Comparison of ENCODE assay signal across 16 cellular contexts in the genomic region with DNA sequence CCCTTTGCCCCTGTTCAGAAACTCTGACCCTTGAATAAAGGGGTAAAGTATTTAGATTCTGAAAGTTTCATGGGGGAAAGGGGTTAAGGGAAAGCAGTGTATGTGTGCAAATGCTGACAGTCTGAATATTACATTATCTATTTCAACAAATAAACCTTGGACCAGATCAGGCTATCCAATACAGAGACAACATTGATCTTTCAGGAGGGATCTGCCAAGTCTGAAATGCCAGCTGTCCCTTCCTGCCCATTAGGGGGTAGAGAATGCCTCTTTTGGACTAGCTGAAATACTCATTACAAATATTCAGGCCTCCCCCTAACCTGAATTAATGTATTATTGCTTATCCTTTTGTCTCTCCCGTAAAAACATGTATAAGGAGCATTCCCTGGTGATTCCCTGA.
DNase-seq lines count a peak whose midpoint lies in the region; ATAC-seq and TF ChIP-seq lines count a peak whose summit lies in the region.
"Had no signal": no experiment of that assay in that cellular context is flagged by ENCODE, and none has a peak within 500 bp of the region (broad histone marks: within the 10 kb centered on the region; RNA-seq: fewer than 3 reads in every experiment).

No MANE protein-coding gene starts in this region.

- peaks cover 64% of the 10 kb centered on the region for H3K4me1 Mint-ChIP-seq in activated T-cell treated with anti-CD3 and anti-CD28 coated beads, Interleukin-2, amount 50 U/mL, for 24 hours (ENCODE audit: low read depth)
- peaks cover 45% of the 10 kb centered on the region for H3K4me1 Mint-ChIP-seq in dendritic cell treated with granulocyte-macrophage colony-stimulating factor and Interleukin-4, amounts not matched to agents 40 ng/mL and 50 ng/mL, for 4 days (ENCODE audit: low read depth)

- no peak overlapping the region for H2AFZ ChIP-seq in smooth muscle cell (ENCODE audit: low read depth)

- no peak overlapping the region for H3K4me2 ChIP-seq in smooth muscle cell

- in situ Hi-C loops in transverse colon (cut with MboI; ENCODE audit: low pct_ligation_motif_present in 1 of 4, low pct_unique_long_range_greater_than_20kb in 1 of 4, low sequenced_read_pairs in 3 of 4): no loop called here

- H3K27me3 ChIP-seq in smooth muscle cell (ENCODE audit: low read depth): no peaks in the 10 kb centered on the region
- H3K27me3 ChIP-seq in WERI-Rb-1 (ENCODE audit: insufficient read depth, low read depth, severe bottlenecking): no peaks in the 10 kb centered on the region
- no peaks in the 10 kb centered on the region for H3K27me3 ChIP-seq in transverse colon
- H3K27me3 ChIP-seq: breast epithelium, gastrocnemius medialis, upper lobe of left lung had no signal

- intact Hi-C loops in dendritic cell treated with granulocyte-macrophage colony-stimulating factor and Interleukin-4, amounts not matched to agents 40 ng/mL and 50 ng/mL, for 4 days (cut with micrococcal nuclease): no loop called here
- intact Hi-C loops in transverse colon (cut with DNase I; ENCODE audit: low total_unique reads): no loop called here

- peak overlapping the region; percentile 38 for H3K9ac ChIP-seq in smooth muscle cell (ENCODE audit: low read depth)

- H4K20me1 ChIP-seq in smooth muscle cell (ENCODE audit: low read depth): no peaks in the 10 kb centered on the region

- TF ChIP-seq CTCF in smooth muscle cell (IDR thresholded peaks at IDR 0.05; ENCODE audit: borderline replicate concordance, insufficient read depth, poor library complexity, severe bottlenecking) (no peak), WERI-Rb-1 (IDR thresholded peaks at IDR 0.05; ENCODE audit: low read depth, low read length) (no peak), transverse colon (IDR thresholded peaks at IDR 0.05) (no peak)

- H3K36me3 ChIP-seq in smooth muscle cell (ENCODE audit: low read depth) (no peaks in the 10 kb centered on the region), WERI-Rb-1 (no peaks in the 10 kb centered on the region), transverse colon (no peaks in the 10 kb centered on the region)
- H3K36me3 ChIP-seq: breast epithelium, gastrocnemius medialis, upper lobe of left lung had no signal

- no peaks in the 10 kb centered on the region for H3F3A ChIP-seq in smooth muscle cell (ENCODE audit: low read depth)

- H3K9me3 ChIP-seq in smooth muscle cell (replicated peaks; ENCODE audit: low read depth) (no peaks in the 10 kb centered on the region), WERI-Rb-1 (ENCODE audit: severe bottlenecking) (no peaks in the 10 kb centered on the region), transverse colon (no peaks in the 10 kb centered on the region)
- H3K9me3 ChIP-seq: breast epithelium, gastrocnemius medialis, upper lobe of left lung had no signal

- no peak overlapping the region for H3K4me3 Mint-ChIP-seq in activated T-cell treated with anti-CD3 and anti-CD28 coated beads, Interleukin-2, amount 50 U/mL, for 24 hours
- no peak overlapping the region for H3K4me3 Mint-ChIP-seq in dendritic cell treated with granulocyte-macrophage colony-stimulating factor and Interleukin-4, amounts not matched to agents 40 ng/mL and 50 ng/mL, for 4 days
- H3K4me3 Mint-ChIP-seq: activated naive CD4-positive, alpha-beta T cell treated with anti-CD3 and anti-CD28 coated beads, Interleukin-2, amount 50 U/mL, for 24 hours had no signal

- H3K9me3 Mint-ChIP-seq in activated T-cell treated with anti-CD3 and anti-CD28 coated beads, Interleukin-2, amount 50 U/mL, for 24 hours: peaks cover 5% of the 10 kb centered on the region
- H3K9me3 Mint-ChIP-seq in dendritic cell treated with granulocyte-macrophage colony-stimulating factor and Interleukin-4, amounts not matched to agents 40 ng/mL and 50 ng/mL, for 4 days: no peaks in the 10 kb centered on the region

- H3K27ac Mint-ChIP-seq in activated T-cell treated with anti-CD3 and anti-CD28 coated beads, Interleukin-2, amount 50 U/mL, for 24 hours: peak overlapping the region; percentile 93
- H3K27ac Mint-ChIP-seq in dendritic cell treated with granulocyte-macrophage colony-stimulating factor and Interleukin-4, amounts not matched to agents 40 ng/mL and 50 ng/mL, for 4 days: peak overlapping the region; percentile 19
- H3K27ac Mint-ChIP-seq: activated naive CD4-positive, alpha-beta T cell treated with anti-CD3 and anti-CD28 coated beads, Interleukin-2, amount 50 U/mL, for 24 hours had no signal

- no peaks in the 10 kb centered on the region for H3K79me2 ChIP-seq in smooth muscle cell (ENCODE audit: low read depth)

- no peak for ATAC-seq in HG02938 (IDR thresholded peaks at IDR 0.05; ENCODE audit: unreplicated experiment)

- peak overlapping the region; percentile 90 for H3K27ac ChIP-seq in smooth muscle cell (ENCODE audit: low read depth)
- H3K27ac ChIP-seq in WERI-Rb-1: no peak overlapping the region
- H3K27ac ChIP-seq in transverse colon: no peak overlapping the region
- H3K27ac ChIP-seq: breast epithelium had no signal

- H3K4me1 ChIP-seq in smooth muscle cell (ENCODE audit: low read depth) (no peaks in the 10 kb centered on the region), transverse colon (peaks cover 0 to 21% (median 7%) of the 10 kb centered on the region in 4 donors)
- H3K4me1 ChIP-seq: breast epithelium had no signal

- no peak overlapping the region for H3K4me3 ChIP-seq in smooth muscle cell
- H3K4me3 ChIP-seq in WERI-Rb-1 (ENCODE audit: low read depth, low read length): no peak overlapping the region
- no peak overlapping the region for H3K4me3 ChIP-seq in transverse colon
- H3K4me3 ChIP-seq: breast epithelium, gastrocnemius medialis, upper lobe of left lung had no signal

- H3K27me3 Mint-ChIP-seq in activated T-cell treated with anti-CD3 and anti-CD28 coated beads, Interleukin-2, amount 50 U/mL, for 24 hours: no peaks in the 10 kb centered on the region
- H3K27me3 Mint-ChIP-seq in dendritic cell treated with granulocyte-macrophage colony-stimulating factor and Interleukin-4, amounts not matched to agents 40 ng/mL and 50 ng/mL, for 4 days: no peaks in the 10 kb centered on the region
- H3K27me3 Mint-ChIP-seq: activated naive CD4-positive, alpha-beta T cell treated with anti-CD3 and anti-CD28 coated beads, Interleukin-2, amount 50 U/mL, for 24 hours had no signal

- H3K36me3 Mint-ChIP-seq in activated T-cell treated with anti-CD3 and anti-CD28 coated beads, Interleukin-2, amount 50 U/mL, for 24 hours (ENCODE audit: low read depth): peaks cover 22% of the 10 kb centered on the region
- peaks cover 54% of the 10 kb centered on the region for H3K36me3 Mint-ChIP-seq in dendritic cell treated with granulocyte-macrophage colony-stimulating factor and Interleukin-4, amounts not matched to agents 40 ng/mL and 50 ng/mL, for 4 days (ENCODE audit: low read depth)

- TF ChIP-seq POLR2A in transverse colon (IDR thresholded peaks at IDR 0.05): no peak

- 96% methylated on average over 1 of the region's 1 CpG for WGBS in smooth muscle cell (ENCODE audit: low lambda C conversion rate)
- WGBS in transverse colon (ENCODE audit: low coverage in 1 of 2), 2 donors: 100% methylated on average over 1 of the region's 1 CpG

- no peak for DNase-seq in activated T-cell treated with anti-CD3 and anti-CD28 coated beads, Interleukin-2, amount 50 U/mL, for 24 hours
- no peak for DNase-seq in activated T-cell treated with anti-CD3 and anti-CD28 coated beads, Interleukin-2, amount 50 U/mL, for 48 hours
- DNase-seq in NCI-H69 (lab: John Stamatoyannopoulos, UW): peak; percentile 69
- no peak for DNase-seq in smooth muscle cell (lab: John Stamatoyannopoulos, UW; ENCODE audit: unreplicated experiment)
- DNase-seq in WERI-Rb-1: no peak
- DNase-seq in transverse colon: no peak
- DNase-seq: dermis blood vessel endothelial cell, erythroblast, H7, NCI-H1930, upper lobe of left lung had no signal

- TF ChIP-seq EP300 in transverse colon (IDR thresholded peaks at IDR 0.05; ENCODE audit: low read depth): no peak
